ENCODE assay signal across 8 cellular contexts in the genomic region with DNA sequence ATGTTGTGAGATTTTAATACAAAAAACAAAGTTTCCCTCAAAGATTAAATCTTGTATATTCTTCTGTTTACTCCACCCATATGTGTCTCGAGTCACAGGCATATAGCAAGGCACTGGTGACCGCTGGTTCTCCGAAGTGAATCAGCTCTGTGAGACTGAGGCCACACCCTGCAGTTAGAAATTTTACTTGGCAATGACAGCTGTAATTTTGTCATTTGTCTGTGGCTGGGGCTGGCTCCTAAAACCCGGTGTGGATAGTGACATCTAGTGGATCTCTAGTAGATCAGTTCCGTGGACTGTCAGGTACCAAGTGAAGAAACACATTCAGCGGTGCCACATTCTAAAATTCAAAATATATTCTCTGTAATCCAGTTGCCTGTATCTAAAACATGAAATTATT.
DNase-seq lines count a peak whose midpoint lies in the region; ATAC-seq and TF ChIP-seq lines count a peak whose summit lies in the region.

No MANE protein-coding gene starts in this region.

- intact Hi-C loops in Right ventricle myocardium superior (cut with DNase I), result loop anchor here (5.0 kb wide), 2 partner anchors 65 to 135 kb away; no protein-coding TSS in a partner anchor

- peak; percentile 55 for TF ChIP-seq CTCF in retinal pigment epithelial cell (conservative IDR thresholded peaks at IDR 0.05; ENCODE audit: low read depth, low read length)

- no peak overlapping the region for H3K27ac Mint-ChIP-seq in activated naive CD8-positive, alpha-beta T cell treated with anti-CD3 and anti-CD28 coated beads for 36 hours

- peak; percentile 62 for ATAC-seq in GM19043 (IDR thresholded peaks at IDR 0.05; ENCODE audit: low read depth, unreplicated experiment)
- ATAC-seq in Right ventricle myocardium superior (ENCODE audit: poor library complexity), result peak; percentile 95
- no peak for ATAC-seq in GM19463 (IDR thresholded peaks at IDR 0.05; ENCODE audit: unreplicated experiment)

- H3K36me3 Mint-ChIP-seq in activated naive CD8-positive, alpha-beta T cell treated with anti-CD3 and anti-CD28 coated beads for 36 hours, result no peaks in the 10 kb centered on the region

- peak; percentile 79 for DNase-seq in CD1c-positive myeloid dendritic cell (ENCODE audit: extremely low spot score)
- DNase-seq in LHCN-M2 (ENCODE audit: low read depth), result peak; percentile 91
- peak; percentile 42 to 70 for DNase-seq in SHP77 (lab: John Stamatoyannopoulos, UW)
- DNase-seq in activated naive CD8-positive, alpha-beta T cell treated with anti-CD3 and anti-CD28 coated beads for 36 hours, result peak; percentile 51
- peak; percentile 60 for DNase-seq in Right ventricle myocardium superior
- peak; percentile 34 for DNase-seq in retinal pigment epithelial cell (ENCODE audit: low read depth)

- no peaks in the 10 kb centered on the region for H3K27me3 Mint-ChIP-seq in activated naive CD8-positive, alpha-beta T cell treated with anti-CD3 and anti-CD28 coated beads for 36 hours

- H3K4me1 Mint-ChIP-seq in activated naive CD8-positive, alpha-beta T cell treated with anti-CD3 and anti-CD28 coated beads for 36 hours, result peaks cover 20% of the 10 kb centered on the region

- H3K9me3 Mint-ChIP-seq in activated naive CD8-positive, alpha-beta T cell treated with anti-CD3 and anti-CD28 coated beads for 36 hours, result no peaks in the 10 kb centered on the region

- H3K4me3 ChIP-seq in retinal pigment epithelial cell (ENCODE audit: low read length), result no peak overlapping the region

- H3K4me3 Mint-ChIP-seq in activated naive CD8-positive, alpha-beta T cell treated with anti-CD3 and anti-CD28 coated beads for 36 hours, result no peak overlapping the region

Comparison
In these comparisons a context has a peak if more than half of its experiments do, and no peak if none do; other contexts are left out.
1. DNase-seq: peak in every context shown above with its lines; median percentile 91 in LHCN-M2; 79 in CD1c-positive myeloid dendritic cell; 60 in Right ventricle myocardium superior; 56 in SHP77; 51 in activated naive CD8-positive, alpha-beta T cell treated with anti-CD3 and anti-CD28 coated beads for 36 hours; 34 in retinal pigment epithelial cell.